In the genomic region with DNA sequence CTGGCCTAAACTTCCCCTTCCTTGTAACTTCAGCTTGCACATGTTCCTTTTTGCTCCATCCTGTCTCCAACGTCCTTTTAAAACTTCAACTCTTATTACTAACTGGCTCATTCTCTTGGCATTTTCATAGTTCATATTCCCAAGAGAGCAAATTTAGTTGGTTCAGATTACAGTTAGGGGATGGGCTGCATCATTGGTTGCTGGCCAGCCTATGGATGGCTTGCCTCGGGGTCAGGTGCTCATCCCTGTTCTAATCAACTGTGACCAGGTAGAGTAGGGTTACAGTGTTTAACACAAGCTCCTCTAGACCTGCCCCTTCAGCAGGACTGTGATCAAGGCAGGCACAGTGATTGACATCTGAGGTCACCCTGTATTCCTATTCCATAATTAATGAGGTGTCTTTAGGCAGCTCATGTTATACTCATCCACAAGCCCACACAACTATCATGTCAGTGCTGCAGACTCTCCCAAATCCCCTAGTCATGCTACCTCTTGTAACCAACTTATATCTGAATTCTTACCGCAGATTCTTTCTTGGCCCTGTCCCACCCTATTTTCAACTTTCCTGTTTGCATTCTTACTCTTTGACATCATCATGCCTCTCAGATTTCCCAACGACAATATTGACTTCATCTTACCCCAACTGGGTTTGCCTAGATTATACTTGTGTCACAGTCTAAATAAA, we compare ENCODE assay signal across 21 cellular contexts.
DNase-seq lines count a peak whose midpoint lies in the region; ATAC-seq and TF ChIP-seq lines count a peak whose summit lies in the region.
"Had no signal": no experiment of that assay in that cellular context is flagged by ENCODE, and none has a peak within 500 bp of the region (broad histone marks: within the 10 kb centered on the region; RNA-seq: fewer than 3 reads in every experiment).

No MANE protein-coding gene starts in this region.

- H3K27me3 Mint-ChIP-seq in natural killer cell (ENCODE audit: low read depth in 2 of 2) = peaks cover 38 to 68% of the 10 kb centered on the region in 2 donors

- H3K4me2 ChIP-seq in SK-N-SH = no peak overlapping the region

- peaks cover 14 to 17% of the 10 kb centered on the region in 2 experiments; a peak in 3 of 4 replicates for H3K4me1 ChIP-seq in SK-N-SH (ENCODE audit: control insufficient read depth in 1 of 2, insufficient read depth in 2 of 2, low read depth in 1 of 2, low read length in 1 of 2)
- H3K4me1 ChIP-seq: gastroesophageal sphincter, right atrium auricular region had no signal

- peak; percentile 59 for DNase-seq in AG20443 (ENCODE audit: low spot score)
- peak; percentile 83 for DNase-seq in HT1080 (ENCODE audit: low read depth)
- DNase-seq in SK-N-SH = no peak
- DNase-seq in hepatic stellate cell (ENCODE audit: low spot score) = peak; percentile 9
- no peak for DNase-seq in putamen (ENCODE audit: low spot score)
- DNase-seq in MG63 = no peak
- no peak for DNase-seq in natural killer cell
- DNase-seq: activated CD4-positive, alpha-beta T cell treated with anti-CD3 and anti-CD28 coated beads for 48 hours; activated T-cell treated with anti-CD3 and anti-CD28 coated beads, Interleukin-2, amount 50 U/mL, for 4 hours; amniotic stem cell; C1 segment of cervical spinal cord; dorsolateral prefrontal cortex; KG1; naive B cell; NCI-H2029; stimulated activated CD4-positive, alpha-beta T cell treated with anti-CD3 and anti-CD28 coated beads, Interleukin-4, amount 100 ng/mL, for 24 hours; stimulated activated naive CD8-positive, alpha-beta T cell treated with anti-CD3 and anti-CD28 coated beads, Interleukin-15, Interleukin-2, amounts not matched to agents 100 U/mL and 50 U/mL, for 24 hours had no signal

- H2AFZ ChIP-seq in SK-N-SH (ENCODE audit: low read depth) = no peak overlapping the region

- H3K9me3 ChIP-seq in SK-N-SH (no peaks in the 10 kb centered on the region), MG63 (no peaks in the 10 kb centered on the region)
- H3K9me3 ChIP-seq: gastroesophageal sphincter, right atrium auricular region had no signal

- no peak overlapping the region for H3K4me3 ChIP-seq in SK-N-SH (ENCODE audit: low read depth in 2 of 2, low read length in 1 of 2)
- no peak overlapping the region for H3K4me3 ChIP-seq in MG63
- H3K4me3 ChIP-seq: dorsolateral prefrontal cortex, gastroesophageal sphincter, right atrium auricular region had no signal

- 56% methylated on average over 4 of the region's 4 CpGs for WGBS in SK-N-SH (ENCODE audit: low lambda C conversion rate)

- H3K4me3 Mint-ChIP-seq in natural killer cell = no peak overlapping the region
- H3K4me3 Mint-ChIP-seq: activated T-cell treated with anti-CD3 and anti-CD28 coated beads, Interleukin-2, amount 50 U/mL, for 4 hours; naive B cell; T-helper 1 cell treated with Interleukin-12 subunit alpha and Interleukin-12 subunit beta and Interleukin-4 antibody, amounts not matched to agents 30 μg/mL and 1 μg/mL, for 36 hours had no signal

- H3K9me2 ChIP-seq in SK-N-SH = no peaks in the 10 kb centered on the region

- POLR2A ChIA-PET in SK-N-SH (lab: Yijun Ruan, JAX) = no interaction called here

- H3K27ac Mint-ChIP-seq in natural killer cell = no peak overlapping the region
- H3K27ac Mint-ChIP-seq: naive B cell; T-helper 1 cell treated with Interleukin-12 subunit alpha and Interleukin-12 subunit beta and Interleukin-4 antibody, amounts not matched to agents 30 μg/mL and 1 μg/mL, for 36 hours had no signal

- TF ChIP-seq RAD21 in SK-N-SH (IDR thresholded peaks at IDR 0.05; ENCODE audit: low read length) = no peak

- no peak for ATAC-seq in HG02588 (IDR thresholded peaks at IDR 0.05; ENCODE audit: unreplicated experiment)
- no peak for ATAC-seq in natural killer cell
- ATAC-seq: activated T-cell treated with anti-CD3 and anti-CD28 coated beads, Interleukin-2, amount 50 U/mL, for 4 hours; gastroesophageal sphincter; stimulated activated naive CD8-positive, alpha-beta T cell treated with anti-CD3 and anti-CD28 coated beads, Interleukin-15, Interleukin-2, amounts not matched to agents 100 U/mL and 50 U/mL, for 24 hours had no signal

- H3K36me3 Mint-ChIP-seq in natural killer cell = no peaks in the 10 kb centered on the region
- H3K36me3 Mint-ChIP-seq: naive B cell had no signal

- H3K27ac ChIP-seq in SK-N-SH (ENCODE audit: low read depth in 2 of 2, low read length in 1 of 2) = no peak overlapping the region
- H3K27ac ChIP-seq: dorsolateral prefrontal cortex, gastroesophageal sphincter, right atrium auricular region had no signal

- intact Hi-C loops in natural killer cell (cut with micrococcal nuclease) = no loop called here

- TF ChIP-seq CTCF in SK-N-SH (IDR thresholded peaks at IDR 0.05) = no peak
- TF ChIP-seq CTCF in natural killer cell (IDR thresholded peaks at IDR 0.05) = no peak

- CTCF ChIA-PET in SK-N-SH (lab: Yijun Ruan, JAX) = interaction anchor here (1.3 to 7.3 kb wide), 6 partner anchors 8 to 423 kb away, joined by 4 to 55 read pairs (median 11); no protein-coding TSS in a partner anchor

- TF ChIP-seq EP300 in SK-N-SH (IDR thresholded peaks at IDR 0.05; ENCODE audit: borderline replicate concordance in 1 of 2, low read depth in 1 of 2, low read length in 1 of 2) = no peak

- no peak overlapping the region for H3K9ac ChIP-seq in SK-N-SH

- no peaks in the 10 kb centered on the region for H3K9me3 Mint-ChIP-seq in natural killer cell
- H3K9me3 Mint-ChIP-seq: activated T-cell treated with anti-CD3 and anti-CD28 coated beads, Interleukin-2, amount 50 U/mL, for 4 hours; T-helper 1 cell treated with Interleukin-12 subunit alpha and Interleukin-12 subunit beta and Interleukin-4 antibody, amounts not matched to agents 30 μg/mL and 1 μg/mL, for 36 hours had no signal

- H3K4me1 Mint-ChIP-seq in natural killer cell = no peaks in the 10 kb centered on the region
- H3K4me1 Mint-ChIP-seq: naive B cell had no signal

- no peaks in the 10 kb centered on the region for H4K20me1 ChIP-seq in SK-N-SH (ENCODE audit: insufficient read depth)

- H3K79me2 ChIP-seq in SK-N-SH (ENCODE audit: insufficient read depth) = no peaks in the 10 kb centered on the region

- H3F3A ChIP-seq in SK-N-SH (replicated peaks; ENCODE audit: insufficient read depth) = no peaks in the 10 kb centered on the region

- no peaks in the 10 kb centered on the region for H3K36me3 ChIP-seq in SK-N-SH (replicated peaks in 1 of 2; ENCODE audit: control insufficient read depth in 1 of 2, insufficient read depth in 2 of 2, low read length in 1 of 2)
- H3K36me3 ChIP-seq in MG63 = no peaks in the 10 kb centered on the region
- H3K36me3 ChIP-seq: gastroesophageal sphincter, right atrium auricular region had no signal

- H3K27me3 ChIP-seq in SK-N-SH (ENCODE audit: insufficient read depth) (no peaks in the 10 kb centered on the region), MG63 (no peaks in the 10 kb centered on the region)
- H3K27me3 ChIP-seq: right atrium auricular region had no signal

TF ChIP-seq in SK-N-SH, 30 proteins besides CTCF, POLR2A, EP300 and RAD21:
- TF ChIP-seq NRF1 (IDR thresholded peaks at IDR 0.05; ENCODE audit: low read depth, low read length) = no peak
- no peak for TF ChIP-seq GABPA (IDR thresholded peaks at IDR 0.05; ENCODE audit: low read depth)
- TF ChIP-seq USF1 (IDR thresholded peaks at IDR 0.05; ENCODE audit: borderline replicate concordance, low read depth) = peak; percentile 27; the same call in 1 of the 2 replicates
TF ChIP-seq in SK-N-SH: peak in this region for 1.

Comparison
In these comparisons a context has a peak if more than half of its experiments do, and no peak if none do; other contexts are left out.
1. DNase-seq: peak in AG20443 (single experiment), HT1080 (single experiment) and hepatic stellate cell (single experiment); none in SK-N-SH (single experiment), putamen (single experiment), MG63 (single experiment) and natural killer cell (single experiment).